ENCODE assay signal across 8 cellular contexts in the genomic region with DNA sequence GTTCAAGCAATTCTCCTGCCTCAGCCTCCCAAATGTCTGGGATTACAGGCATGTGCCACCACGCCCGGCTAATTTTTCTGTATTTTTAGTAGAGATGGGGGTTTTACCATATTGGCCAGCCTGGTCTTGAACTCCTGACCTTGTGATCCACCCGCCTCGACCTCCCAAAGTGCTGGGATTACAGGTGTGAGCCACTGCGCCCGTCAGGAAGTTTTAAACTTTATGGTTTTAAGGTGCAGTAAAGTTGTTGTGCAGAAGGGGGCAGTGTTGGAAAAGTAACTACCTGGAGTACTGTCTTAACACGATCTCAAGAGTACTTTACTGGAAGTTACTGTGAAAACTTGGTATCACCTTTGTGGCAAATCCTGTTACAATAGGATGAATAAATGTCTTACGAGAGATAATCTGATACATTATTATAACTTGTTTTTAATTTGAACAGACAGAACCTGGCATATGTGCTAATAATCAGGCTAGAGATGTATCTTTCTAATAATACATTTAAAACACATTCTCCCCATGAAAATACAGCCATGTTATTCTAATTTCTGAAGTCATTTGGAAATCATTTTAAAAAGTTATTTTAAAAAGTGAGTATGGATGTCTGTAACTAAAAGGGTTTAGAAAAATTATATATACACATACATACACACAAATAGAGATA. TPM values are rescaled to one million over a fixed set of nuclear protein-coding genes. Genes with fewer than 3 reads are reported as not detected.
DNase-seq lines count a peak whose midpoint lies in the region; ATAC-seq and TF ChIP-seq lines count a peak whose summit lies in the region.

No MANE protein-coding gene starts in this region.

- peaks cover 3% of the 10 kb centered on the region for H3K4me1 Mint-ChIP-seq in memory B cell

- no peaks in the 10 kb centered on the region for H3K9me3 Mint-ChIP-seq in memory B cell

- TF ChIP-seq CTCF in GM20000 (IDR thresholded peaks at IDR 0.05; ENCODE audit: extremely low read depth, missing control alignments) = peak; percentile 53

- peak; percentile 57 for DNase-seq in AML-193 (lab: John Stamatoyannopoulos, UW)
- peak; percentile 41 for DNase-seq in GM20000 (ENCODE audit: low spot score)
- DNase-seq in NCI-H2227 (lab: John Stamatoyannopoulos, UW; ENCODE audit: unreplicated experiment) = peak; percentile 55
- DNase-seq in activated CD4-positive, alpha-beta T cell treated with anti-CD3 and anti-CD28 coated beads for 48 hours = peak; percentile 70
- peak; percentile 18 to 64 for DNase-seq in dermis microvascular lymphatic vessel endothelial cell (ENCODE audit: low read depth in 2 of 2)
- peak; percentile 57 to 68 for DNase-seq in memory B cell (ENCODE audit: low spot score in 2 of 2)
- DNase-seq in stimulated activated naive CD4-positive, alpha-beta T cell (lab: John Stamatoyannopoulos, UW) = peak in 5 of 6 experiments; percentile 22 to 77 (median 32)

- no peak overlapping the region for H3K27ac Mint-ChIP-seq in memory B cell

- ATAC-seq in memory B cell (ENCODE audit: low read depth) (peak; percentile 72), GM18861 (IDR thresholded peaks at IDR 0.05; ENCODE audit: unreplicated experiment) (no peak)

- no peaks in the 10 kb centered on the region for H3K36me3 Mint-ChIP-seq in memory B cell

- no peaks in the 10 kb centered on the region for H3K27me3 Mint-ChIP-seq in memory B cell

- no peak overlapping the region for H3K4me3 Mint-ChIP-seq in memory B cell

RNA-seq across cellular contexts. Expression of a gene that starts 10.8 kb away (rescaled TPM):
- 0.13 and 0.26 TPM in 2 replicates for total RNA-seq in dermis microvascular lymphatic vessel endothelial cell

RNA-seq across cellular contexts. Expression of a gene that starts 48.7 kb away (rescaled TPM):
- 8.5 and 9.4 TPM in 2 replicates for total RNA-seq in dermis microvascular lymphatic vessel endothelial cell
